Comparison of ENCODE assay signal across 7 cellular contexts in genomic region chr18:61619783-61620182, GRCh38.
"Had no signal": no experiment of that assay in that cellular context is flagged by ENCODE, and none has a peak within 500 bp of the region (broad histone marks: within the 10 kb centered on the region; RNA-seq: fewer than 3 reads in every experiment).

No MANE protein-coding gene starts in this region.

- H3K4me3 ChIP-seq: GM23248, HAP-1 had no signal

- DNase-seq: GM23248, GOT3, H7, HFFc6, KBM-7 had no signal

- H3K27ac ChIP-seq: GM23248 had no signal

- ATAC-seq: HCT116 had no signal

- H3K9me3 ChIP-seq: HAP-1 had no signal

- H3K36me3 ChIP-seq: HAP-1 had no signal
